In the genomic region with DNA sequence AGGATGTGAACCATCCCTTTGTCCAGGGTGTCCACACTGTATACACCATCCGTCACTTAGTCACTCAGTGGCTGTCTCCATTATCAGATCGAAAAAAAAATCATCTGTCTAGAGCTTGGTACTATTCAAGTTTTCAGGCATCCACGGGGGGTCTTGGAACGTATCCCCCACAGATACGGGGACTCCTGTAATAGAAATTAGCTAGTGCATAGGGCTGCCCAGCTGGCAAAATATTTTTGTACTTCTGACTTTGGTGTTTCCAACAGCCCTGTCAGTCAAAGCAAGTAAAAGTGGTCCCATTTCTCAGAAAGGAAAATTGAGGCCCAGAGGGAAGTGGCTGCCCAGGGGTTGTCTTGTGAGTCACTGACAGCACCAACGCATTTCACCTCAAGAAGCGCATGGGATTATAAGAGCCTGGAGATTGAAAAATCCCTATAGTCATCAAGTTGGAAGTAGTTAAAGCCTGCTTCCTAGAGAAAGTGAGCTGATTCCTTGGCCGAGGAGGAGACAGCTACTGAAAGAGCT, we compare ENCODE assay signal across 1 cellular context.
TF ChIP-seq lines count a peak whose summit lies in the region.

No MANE protein-coding gene starts in this region.

TF ChIP-seq in K562, 482 proteins besides CTCF, POLR2A, EP300 and RAD21 (continued from another document and continues in another):
- no peak for TF ChIP-seq CBX8 (IDR thresholded peaks at IDR 0.05; ENCODE audit: borderline replicate concordance, extremely low read depth, low read depth, low read length, poor library complexity, severe bottlenecking)
- TF ChIP-seq ZNF551 (CRISPR knock-in tag; IDR thresholded peaks at IDR 0.05): no peak
- TF ChIP-seq MAFF (IDR thresholded peaks at IDR 0.05; ENCODE audit: low read length): no peak
- TF ChIP-seq NCOR1 (IDR thresholded peaks at IDR 0.05): no peak
- TF ChIP-seq RCOR1 (IDR thresholded peaks at IDR 0.05; ENCODE audit: borderline replicate concordance in 1 of 2, low read depth in 2 of 2, low read length in 2 of 2): peak in 1 of 2 experiments; percentile 68; a peak in 1 of 4 replicates
- TF ChIP-seq SAFB2 (IDR thresholded peaks at IDR 0.05; ENCODE audit: borderline replicate concordance, low read depth, low read length, severe bottlenecking): no peak
- no peak for TF ChIP-seq ZNF79 (CRISPR knock-in tag; IDR thresholded peaks at IDR 0.05; ENCODE audit: low read depth)
- no peak for TF ChIP-seq ZNF324 (CRISPR knock-in tag; IDR thresholded peaks at IDR 0.05)
- no peak for TF ChIP-seq PHB2 (IDR thresholded peaks at IDR 0.05; ENCODE audit: low read depth)
- TF ChIP-seq, protein P1, sequence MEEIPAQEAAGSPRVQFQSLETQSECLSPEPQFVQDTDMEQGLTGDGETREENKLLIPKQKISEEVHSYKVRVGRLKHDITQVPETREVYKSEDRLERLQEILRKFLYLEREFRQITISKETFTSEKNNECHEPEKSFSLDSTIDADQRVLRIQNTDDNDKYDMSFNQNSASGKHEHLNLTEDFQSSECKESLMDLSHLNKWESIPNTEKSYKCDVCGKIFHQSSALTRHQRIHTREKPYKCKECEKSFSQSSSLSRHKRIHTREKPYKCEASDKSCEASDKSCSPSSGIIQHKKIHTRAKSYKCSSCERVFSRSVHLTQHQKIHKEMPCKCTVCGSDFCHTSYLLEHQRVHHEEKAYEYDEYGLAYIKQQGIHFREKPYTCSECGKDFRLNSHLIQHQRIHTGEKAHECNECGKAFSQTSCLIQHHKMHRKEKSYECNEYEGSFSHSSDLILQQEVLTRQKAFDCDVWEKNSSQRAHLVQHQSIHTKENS (CRISPR knock-in tag; IDR thresholded peaks at IDR 0.05): no peak
- TF ChIP-seq, protein P2, sequence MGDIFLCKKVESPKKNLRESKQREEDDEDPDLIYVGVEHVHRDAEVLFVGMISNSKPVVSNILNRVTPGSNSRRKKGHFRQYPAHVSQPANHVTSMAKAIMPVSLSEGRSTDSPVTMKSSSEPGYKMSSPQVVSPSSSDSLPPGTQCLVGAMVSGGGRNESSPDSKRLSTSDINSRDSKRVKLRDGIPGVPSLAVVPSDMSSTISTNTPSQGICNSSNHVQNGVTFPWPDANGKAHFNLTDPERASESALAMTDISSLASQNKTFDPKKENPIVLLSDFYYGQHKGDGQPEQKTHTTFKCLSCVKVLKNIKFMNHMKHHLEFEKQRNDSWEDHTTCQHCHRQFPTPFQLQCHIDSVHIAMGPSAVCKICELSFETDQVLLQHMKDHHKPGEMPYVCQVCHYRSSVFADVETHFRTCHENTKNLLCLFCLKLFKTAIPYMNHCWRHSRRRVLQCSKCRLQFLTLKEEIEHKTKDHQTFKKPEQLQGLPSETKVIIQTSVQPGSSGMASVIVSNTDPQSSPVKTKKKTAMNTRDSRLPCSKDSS (IDR thresholded peaks at IDR 0.05; ENCODE audit: low read depth, partially characterized antibody): no peak
- TF ChIP-seq MTA3 (IDR thresholded peaks at IDR 0.05; ENCODE audit: borderline replicate concordance): no peak
- TF ChIP-seq, protein P3, sequence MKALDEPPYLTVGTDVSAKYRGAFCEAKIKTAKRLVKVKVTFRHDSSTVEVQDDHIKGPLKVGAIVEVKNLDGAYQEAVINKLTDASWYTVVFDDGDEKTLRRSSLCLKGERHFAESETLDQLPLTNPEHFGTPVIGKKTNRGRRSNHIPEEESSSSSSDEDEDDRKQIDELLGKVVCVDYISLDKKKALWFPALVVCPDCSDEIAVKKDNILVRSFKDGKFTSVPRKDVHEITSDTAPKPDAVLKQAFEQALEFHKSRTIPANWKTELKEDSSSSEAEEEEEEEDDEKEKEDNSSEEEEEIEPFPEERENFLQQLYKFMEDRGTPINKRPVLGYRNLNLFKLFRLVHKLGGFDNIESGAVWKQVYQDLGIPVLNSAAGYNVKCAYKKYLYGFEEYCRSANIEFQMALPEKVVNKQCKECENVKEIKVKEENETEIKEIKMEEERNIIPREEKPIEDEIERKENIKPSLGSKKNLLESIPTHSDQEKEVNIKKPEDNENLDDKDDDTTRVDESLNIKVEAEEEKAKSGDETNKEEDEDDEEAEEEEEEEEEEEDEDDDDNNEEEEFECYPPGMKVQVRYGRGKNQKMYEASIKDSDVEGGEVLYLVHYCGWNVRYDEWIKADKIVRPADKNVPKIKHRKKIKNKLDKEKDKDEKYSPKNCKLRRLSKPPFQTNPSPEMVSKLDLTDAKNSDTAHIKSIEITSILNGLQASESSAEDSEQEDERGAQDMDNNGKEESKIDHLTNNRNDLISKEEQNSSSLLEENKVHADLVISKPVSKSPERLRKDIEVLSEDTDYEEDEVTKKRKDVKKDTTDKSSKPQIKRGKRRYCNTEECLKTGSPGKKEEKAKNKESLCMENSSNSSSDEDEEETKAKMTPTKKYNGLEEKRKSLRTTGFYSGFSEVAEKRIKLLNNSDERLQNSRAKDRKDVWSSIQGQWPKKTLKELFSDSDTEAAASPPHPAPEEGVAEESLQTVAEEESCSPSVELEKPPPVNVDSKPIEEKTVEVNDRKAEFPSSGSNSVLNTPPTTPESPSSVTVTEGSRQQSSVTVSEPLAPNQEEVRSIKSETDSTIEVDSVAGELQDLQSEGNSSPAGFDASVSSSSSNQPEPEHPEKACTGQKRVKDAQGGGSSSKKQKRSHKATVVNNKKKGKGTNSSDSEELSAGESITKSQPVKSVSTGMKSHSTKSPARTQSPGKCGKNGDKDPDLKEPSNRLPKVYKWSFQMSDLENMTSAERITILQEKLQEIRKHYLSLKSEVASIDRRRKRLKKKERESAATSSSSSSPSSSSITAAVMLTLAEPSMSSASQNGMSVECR (CRISPR knock-in tag; IDR thresholded peaks at IDR 0.05): no peak
- no peak for TF ChIP-seq SETDB1 (IDR thresholded peaks at IDR 0.05; ENCODE audit: low read length)
- 0 out of 2 replicates have a peak, but pooled peaks have one; percentile 48 for TF ChIP-seq ZNF384 (IDR thresholded peaks at IDR 0.05; ENCODE audit: low read depth, low read length)
- TF ChIP-seq FOXM1 (IDR thresholded peaks at IDR 0.05; ENCODE audit: low read depth): no peak
- no peak for TF ChIP-seq FOXM1 (CRISPR knock-in tag; IDR thresholded peaks at IDR 0.05; ENCODE audit: low read depth)
- TF ChIP-seq, protein P4, sequence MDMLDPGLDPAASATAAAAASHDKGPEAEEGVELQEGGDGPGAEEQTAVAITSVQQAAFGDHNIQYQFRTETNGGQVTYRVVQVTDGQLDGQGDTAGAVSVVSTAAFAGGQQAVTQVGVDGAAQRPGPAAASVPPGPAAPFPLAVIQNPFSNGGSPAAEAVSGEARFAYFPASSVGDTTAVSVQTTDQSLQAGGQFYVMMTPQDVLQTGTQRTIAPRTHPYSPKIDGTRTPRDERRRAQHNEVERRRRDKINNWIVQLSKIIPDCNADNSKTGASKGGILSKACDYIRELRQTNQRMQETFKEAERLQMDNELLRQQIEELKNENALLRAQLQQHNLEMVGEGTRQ (CRISPR knock-in tag; IDR thresholded peaks at IDR 0.05): no peak
- TF ChIP-seq RUNX1 (IDR thresholded peaks at IDR 0.05; ENCODE audit: low read depth): no peak
- TF ChIP-seq, protein P5, sequence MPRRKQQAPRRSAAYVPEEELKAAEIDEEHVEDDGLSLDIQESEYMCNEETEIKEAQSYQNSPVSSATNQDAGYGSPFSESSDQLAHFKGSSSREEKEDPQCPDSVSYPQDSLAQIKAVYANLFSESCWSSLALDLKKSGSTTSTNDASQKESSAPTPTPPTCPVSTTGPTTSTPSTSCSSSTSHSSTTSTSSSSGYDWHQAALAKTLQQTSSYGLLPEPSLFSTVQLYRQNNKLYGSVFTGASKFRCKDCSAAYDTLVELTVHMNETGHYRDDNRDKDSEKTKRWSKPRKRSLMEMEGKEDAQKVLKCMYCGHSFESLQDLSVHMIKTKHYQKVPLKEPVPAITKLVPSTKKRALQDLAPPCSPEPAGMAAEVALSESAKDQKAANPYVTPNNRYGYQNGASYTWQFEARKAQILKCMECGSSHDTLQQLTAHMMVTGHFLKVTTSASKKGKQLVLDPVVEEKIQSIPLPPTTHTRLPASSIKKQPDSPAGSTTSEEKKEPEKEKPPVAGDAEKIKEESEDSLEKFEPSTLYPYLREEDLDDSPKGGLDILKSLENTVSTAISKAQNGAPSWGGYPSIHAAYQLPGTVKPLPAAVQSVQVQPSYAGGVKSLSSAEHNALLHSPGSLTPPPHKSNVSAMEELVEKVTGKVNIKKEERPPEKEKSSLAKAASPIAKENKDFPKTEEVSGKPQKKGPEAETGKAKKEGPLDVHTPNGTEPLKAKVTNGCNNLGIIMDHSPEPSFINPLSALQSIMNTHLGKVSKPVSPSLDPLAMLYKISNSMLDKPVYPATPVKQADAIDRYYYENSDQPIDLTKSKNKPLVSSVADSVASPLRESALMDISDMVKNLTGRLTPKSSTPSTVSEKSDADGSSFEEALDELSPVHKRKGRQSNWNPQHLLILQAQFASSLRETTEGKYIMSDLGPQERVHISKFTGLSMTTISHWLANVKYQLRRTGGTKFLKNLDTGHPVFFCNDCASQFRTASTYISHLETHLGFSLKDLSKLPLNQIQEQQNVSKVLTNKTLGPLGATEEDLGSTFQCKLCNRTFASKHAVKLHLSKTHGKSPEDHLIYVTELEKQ (CRISPR knock-in tag; IDR thresholded peaks at IDR 0.05): 0 out of 2 replicates have a peak, but pooled peaks have one; percentile 1
- TF ChIP-seq ZNF274 (IDR thresholded peaks at IDR 0.05; ENCODE audit: borderline replicate concordance, low read depth, low read length): no peak
- TF ChIP-seq FOXK1 (CRISPR knock-in tag; IDR thresholded peaks at IDR 0.05; ENCODE audit: borderline replicate concordance): no peak
- peak; percentile 60; the same call in 1 of the 2 replicates for TF ChIP-seq BRD4 (IDR thresholded peaks at IDR 0.05)
- no peak for TF ChIP-seq SUPT5H (IDR thresholded peaks at IDR 0.05)
- no peak for TF ChIP-seq NR3C1 (CRISPR knock-in tag; IDR thresholded peaks at IDR 0.05)
- no peak for TF ChIP-seq EP400 (IDR thresholded peaks at IDR 0.05)
- TF ChIP-seq LEF1 (IDR thresholded peaks at IDR 0.05): no peak
- no peak for TF ChIP-seq ARID2 (IDR thresholded peaks at IDR 0.05)
- peak; percentile 72 for TF ChIP-seq MECOM (CRISPR knock-in tag; IDR thresholded peaks at IDR 0.05)
- TF ChIP-seq ZNF408 (CRISPR knock-in tag; IDR thresholded peaks at IDR 0.05; ENCODE audit: low read depth): no peak
- no peak for TF ChIP-seq PCBP1 (IDR thresholded peaks at IDR 0.05; ENCODE audit: low read depth, low read length, poor library complexity, severe bottlenecking)
- TF ChIP-seq KAT2B (IDR thresholded peaks at IDR 0.05; ENCODE audit: low read depth, low read length): no peak
- no peak for TF ChIP-seq POLR2H (tag; IDR thresholded peaks at IDR 0.05; ENCODE audit: low read depth)
- TF ChIP-seq NFXL1 (CRISPR knock-in tag; IDR thresholded peaks at IDR 0.05): no peak
- no peak for TF ChIP-seq KDM5B (IDR thresholded peaks at IDR 0.05; ENCODE audit: insufficient replicate concordance, low read depth, low read length)
- TF ChIP-seq ZZZ3 (IDR thresholded peaks at IDR 0.05): no peak
- TF ChIP-seq, protein P6, sequence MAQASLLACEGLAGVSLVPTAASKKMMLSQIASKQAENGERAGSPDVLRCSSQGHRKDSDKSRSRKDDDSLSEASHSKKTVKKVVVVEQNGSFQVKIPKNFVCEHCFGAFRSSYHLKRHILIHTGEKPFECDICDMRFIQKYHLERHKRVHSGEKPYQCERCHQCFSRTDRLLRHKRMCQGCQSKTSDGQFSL (CRISPR knock-in tag; IDR thresholded peaks at IDR 0.05): no peak
- TF ChIP-seq, protein P6 (tag; IDR thresholded peaks at IDR 0.05): no peak; a peak in 1 of 4 replicates
- no peak for TF ChIP-seq NR4A1 (CRISPR knock-in tag; IDR thresholded peaks at IDR 0.05)
- peak; percentile 22; the same call in 1 of the 2 replicates for TF ChIP-seq NR4A1 (tag; IDR thresholded peaks at IDR 0.05)
- TF ChIP-seq, protein P7, sequence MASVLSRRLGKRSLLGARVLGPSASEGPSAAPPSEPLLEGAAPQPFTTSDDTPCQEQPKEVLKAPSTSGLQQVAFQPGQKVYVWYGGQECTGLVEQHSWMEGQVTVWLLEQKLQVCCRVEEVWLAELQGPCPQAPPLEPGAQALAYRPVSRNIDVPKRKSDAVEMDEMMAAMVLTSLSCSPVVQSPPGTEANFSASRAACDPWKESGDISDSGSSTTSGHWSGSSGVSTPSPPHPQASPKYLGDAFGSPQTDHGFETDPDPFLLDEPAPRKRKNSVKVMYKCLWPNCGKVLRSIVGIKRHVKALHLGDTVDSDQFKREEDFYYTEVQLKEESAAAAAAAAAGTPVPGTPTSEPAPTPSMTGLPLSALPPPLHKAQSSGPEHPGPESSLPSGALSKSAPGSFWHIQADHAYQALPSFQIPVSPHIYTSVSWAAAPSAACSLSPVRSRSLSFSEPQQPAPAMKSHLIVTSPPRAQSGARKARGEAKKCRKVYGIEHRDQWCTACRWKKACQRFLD (CRISPR knock-in tag; IDR thresholded peaks at IDR 0.05): 0 out of 2 replicates have a peak, but pooled peaks have one; percentile 20
- TF ChIP-seq ZNF347 (CRISPR knock-in tag; IDR thresholded peaks at IDR 0.05; ENCODE audit: low read depth): no peak
- TF ChIP-seq, protein P8, sequence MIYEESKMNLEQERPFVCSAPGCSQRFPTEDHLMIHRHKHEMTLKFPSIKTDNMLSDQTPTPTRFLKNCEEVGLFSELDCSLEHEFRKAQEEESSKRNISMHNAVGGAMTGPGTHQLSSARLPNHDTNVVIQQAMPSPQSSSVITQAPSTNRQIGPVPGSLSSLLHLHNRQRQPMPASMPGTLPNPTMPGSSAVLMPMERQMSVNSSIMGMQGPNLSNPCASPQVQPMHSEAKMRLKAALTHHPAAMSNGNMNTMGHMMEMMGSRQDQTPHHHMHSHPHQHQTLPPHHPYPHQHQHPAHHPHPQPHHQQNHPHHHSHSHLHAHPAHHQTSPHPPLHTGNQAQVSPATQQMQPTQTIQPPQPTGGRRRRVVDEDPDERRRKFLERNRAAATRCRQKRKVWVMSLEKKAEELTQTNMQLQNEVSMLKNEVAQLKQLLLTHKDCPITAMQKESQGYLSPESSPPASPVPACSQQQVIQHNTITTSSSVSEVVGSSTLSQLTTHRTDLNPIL (CRISPR knock-in tag; IDR thresholded peaks at IDR 0.05): no peak
- no peak for TF ChIP-seq CCAR2 (IDR thresholded peaks at IDR 0.05; ENCODE audit: low read depth, low read length)
- TF ChIP-seq CHD4 (IDR thresholded peaks at IDR 0.05; ENCODE audit: insufficient read depth, insufficient replicate concordance, low read depth, low read length, poor library complexity, severe bottlenecking): peak; percentile 85
- no peak for TF ChIP-seq HMGN3 (IDR thresholded peaks at IDR 0.05; ENCODE audit: borderline replicate concordance, extremely low read depth, insufficient read length, low read depth, low read length)
- TF ChIP-seq, protein P9, sequence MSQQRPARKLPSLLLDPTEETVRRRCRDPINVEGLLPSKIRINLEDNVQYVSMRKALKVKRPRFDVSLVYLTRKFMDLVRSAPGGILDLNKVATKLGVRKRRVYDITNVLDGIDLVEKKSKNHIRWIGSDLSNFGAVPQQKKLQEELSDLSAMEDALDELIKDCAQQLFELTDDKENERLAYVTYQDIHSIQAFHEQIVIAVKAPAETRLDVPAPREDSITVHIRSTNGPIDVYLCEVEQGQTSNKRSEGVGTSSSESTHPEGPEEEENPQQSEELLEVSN (IDR thresholded peaks at IDR 0.05; ENCODE audit: borderline replicate concordance in 1 of 2, extremely low read depth in 1 of 2, insufficient read depth in 1 of 2, insufficient read length in 1 of 2, low read depth in 1 of 2, low read length in 1 of 2, poor library complexity in 1 of 2, severe bottlenecking in 1 of 2): no peak
- TF ChIP-seq CBX5 (IDR thresholded peaks at IDR 0.05; ENCODE audit: borderline replicate concordance, low read depth): no peak
- 0 out of 2 replicates have a peak, but pooled peaks have one; percentile 47 for TF ChIP-seq ETV1 (tag; conservative IDR thresholded peaks at IDR 0.05; ENCODE audit: low read depth)
